ENCODE assay signal across 34 cellular contexts in genomic region chr16:68997564-68997963, GRCh38.
"Had no signal": no experiment of that assay in that cellular context is flagged by ENCODE, and none has a peak within 500 bp of the region (broad histone marks: within the 10 kb centered on the region; RNA-seq: fewer than 3 reads in every experiment).

No MANE protein-coding gene starts in this region.

- H2AFZ ChIP-seq: neural progenitor cell had no signal

- H3K27me3 ChIP-seq: left lung, neural progenitor cell, neutrophil, ovary, stomach, testis, thyroid gland, transverse colon, upper lobe of right lung had no signal

- H3K36me3 ChIP-seq: left lung, lower lobe of right lung, neural progenitor cell, neutrophil, ovary, prostate gland, stomach, thyroid gland, transverse colon, upper lobe of right lung had no signal

- DNase-seq: hypothalamus; immature natural killer cell; kidney glomerular epithelial cell; left cardiac atrium; left lung; lower lobe of right lung; mammary epithelial cell; mesenchymal stem cell; naive B cell; natural killer cell; nephron progenitor cell; occipital lobe; ovary; posterior cingulate gyrus; retina; right cardiac atrium; stimulated activated CD4-positive, alpha-beta T cell treated with anti-CD3 and anti-CD28 coated beads, Interleukin-12 subunit alpha, Interleukin-12 subunit beta, amount 100 ng/mL, for 4 hours; stimulated activated CD4-positive, alpha-beta T cell treated with anti-CD3 and anti-CD28 coated beads, Interleukin-15, amount 100 ng/mL, for 24 hours; stimulated activated CD4-positive, alpha-beta T cell treated with anti-CD3 and anti-CD28 coated beads, Interleukin-2, amount 100 ng/mL, for 24 hours; stimulated activated CD4-positive, alpha-beta T cell treated with anti-CD3 and anti-CD28 coated beads, Interleukin-4, amount 100 ng/mL, for 1 hour; stimulated activated naive B cell treated with anti-CD40 and anti-IgM and Interleukin-4, amounts not matched to agents 10 μg/mL and 1 μg/mL and 100 μg/mL, for 72 hours; stimulated activated naive CD8-positive, alpha-beta T cell treated with anti-CD3 and anti-CD28 coated beads, Interleukin-15, Interleukin-2, amounts not matched to agents 100 U/mL and 50 U/mL, for 24 hours; stomach; testis; thyroid gland; transverse colon; upper lobe of right lung had no signal

- H3K4me2 ChIP-seq: neural progenitor cell had no signal

- H3K4me1 ChIP-seq: neural progenitor cell, prostate gland, upper lobe of right lung had no signal

- H3K4me3 ChIP-seq: left lung, lower lobe of right lung, neural progenitor cell, ovary, prostate gland, skin epidermis, stomach, testis, thyroid gland, transverse colon, upper lobe of right lung had no signal

- H3K27ac ChIP-seq: left lung, lower lobe of right lung, neural progenitor cell, neutrophil, ovary, prostate gland, skin epidermis, stomach, thyroid gland, transverse colon, upper lobe of right lung had no signal

- ATAC-seq: left cardiac atrium; left lung; lower lobe of right lung; natural killer cell; right cardiac atrium; sciatic nerve; stimulated activated naive B cell treated with anti-CD40 and anti-IgM and Interleukin-4, amounts not matched to agents 10 μg/mL and 1 μg/mL and 100 μg/mL, for 72 hours; stimulated activated naive CD8-positive, alpha-beta T cell treated with anti-CD3 and anti-CD28 coated beads, Interleukin-15, Interleukin-2, amounts not matched to agents 100 U/mL and 50 U/mL, for 24 hours; upper lobe of right lung had no signal

- H3K9ac ChIP-seq: neural progenitor cell had no signal

- FAIRE-seq: islet of Langerhans, urothelium cell line had no signal

- H3K9me3 ChIP-seq: lower lobe of right lung, neutrophil, ovary, prostate gland, stomach, testis, thyroid gland, transverse colon, upper lobe of right lung had no signal
